In the genomic region with DNA sequence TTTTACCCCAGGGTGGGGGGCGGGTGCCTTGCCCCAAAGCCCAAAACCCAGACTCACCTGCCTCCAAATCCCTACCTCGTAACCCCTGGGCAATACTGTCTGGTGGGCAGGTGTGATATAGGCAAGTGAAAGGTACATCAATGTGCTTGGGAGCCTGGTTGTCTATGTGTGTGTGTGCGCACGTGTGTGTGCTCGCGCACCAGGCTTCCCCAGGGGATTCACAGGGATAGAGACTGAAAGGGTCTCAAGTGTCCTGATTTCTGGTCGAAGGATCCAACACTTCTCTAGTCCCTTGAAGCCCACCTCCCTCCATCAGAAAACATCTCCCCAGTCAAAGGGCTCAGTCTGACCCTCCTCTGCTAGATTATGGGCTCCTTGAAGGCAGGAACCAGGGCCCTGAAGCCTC, we compare ENCODE assay signal across 8 cellular contexts. TPM values are rescaled to one million over a fixed set of nuclear protein-coding genes. Genes with fewer than 3 reads are reported as not detected.
DNase-seq lines count a peak whose midpoint lies in the region; ATAC-seq and TF ChIP-seq lines count a peak whose summit lies in the region.
"Had no signal": no experiment of that assay in that cellular context is flagged by ENCODE, and none has a peak within 500 bp of the region (broad histone marks: within the 10 kb centered on the region; RNA-seq: fewer than 3 reads in every experiment).

No MANE protein-coding gene starts in this region.

- H3K4me3 ChIP-seq in CD8-positive, alpha-beta T cell (ENCODE audit: low read depth, low read length): no peak overlapping the region
- H3K4me3 ChIP-seq in MM.1S (ENCODE audit: low read length) (no peak overlapping the region), osteoblast (ENCODE audit: insufficient read depth, low read length) (no peak overlapping the region)

- no peaks in the 10 kb centered on the region for H4K20me1 ChIP-seq in MM.1S (ENCODE audit: insufficient read depth, low read length)
- no peaks in the 10 kb centered on the region for H4K20me1 ChIP-seq in osteoblast (ENCODE audit: insufficient read depth, low read length)

- H3K79me2 ChIP-seq in MM.1S (ENCODE audit: low read length) (peaks cover 27% of the 10 kb centered on the region), osteoblast (ENCODE audit: insufficient read depth, low read length) (no peaks in the 10 kb centered on the region)

- H3K9me3 ChIP-seq in CD8-positive, alpha-beta T cell (ENCODE audit: low read length): no peaks in the 10 kb centered on the region
- no peaks in the 10 kb centered on the region for H3K9me3 ChIP-seq in MM.1S (replicated peaks; ENCODE audit: insufficient read depth, low read length)
- no peaks in the 10 kb centered on the region for H3K9me3 ChIP-seq in osteoblast (ENCODE audit: low read depth, low read length)

- H2AFZ ChIP-seq in MM.1S (ENCODE audit: low read length): peak overlapping the region; percentile 56; the same call in 1 of the 2 replicates
- H2AFZ ChIP-seq in osteoblast (ENCODE audit: low read length): peak overlapping the region; percentile 31

- DNase-seq in CD8-positive, alpha-beta T cell: no peak
- DNase-seq in MM.1S (no peak), osteoblast (ENCODE audit: insufficient read length, low spot score, missing footprints) (no peak), OCI-M2 (lab: John Stamatoyannopoulos, UW; ENCODE audit: unreplicated experiment) (no peak)
- DNase-seq in central memory CD8-positive, alpha-beta T cell (ENCODE audit: low spot score in 2 of 2): no peak

- H3K36me3 ChIP-seq in CD8-positive, alpha-beta T cell (ENCODE audit: insufficient read depth, low read length): no peaks in the 10 kb centered on the region
- H3K36me3 ChIP-seq in MM.1S (replicated peaks; ENCODE audit: insufficient read depth, low read length) (no peaks in the 10 kb centered on the region), osteoblast (ENCODE audit: insufficient read depth, low read length) (no peaks in the 10 kb centered on the region)

- POLR2A ChIA-PET in CD8-positive, alpha-beta T cell (lab: Charles Lee): interaction anchor here (0.8 to 1.8 kb wide), 9 partner anchors 29 to 296 kb away, joined by 3 to 12 read pairs (median 4); a partner anchor contains a TSS

- CTCF ChIA-PET in CD8-positive, alpha-beta T cell (lab: Charles Lee): interaction anchor here (0.7 to 11.7 kb wide), 8 partner anchors 8 to 317 kb away, joined by 3 to 238 read pairs (median 4); no protein-coding TSS in a partner anchor

- ATAC-seq in CD8-positive, alpha-beta T cell: no peak
- no peak for ATAC-seq in central memory CD8-positive, alpha-beta T cell (replicated peaks; ENCODE audit: extremely low read depth, poor library complexity, severe bottlenecking)
- ATAC-seq in GM18858 (IDR thresholded peaks at IDR 0.05; ENCODE audit: unreplicated experiment): no peak
- ATAC-seq in GM18861 (IDR thresholded peaks at IDR 0.05; ENCODE audit: unreplicated experiment): no peak

- H3K4me2 ChIP-seq in MM.1S (ENCODE audit: low read depth, low read length) (0 out of 2 replicates have a peak overlapping the region, but pooled peaks have one; percentile 3), osteoblast (ENCODE audit: insufficient read depth, low read length) (no peak overlapping the region)

- peaks cover 58% of the 10 kb centered on the region for H3K4me1 Mint-ChIP-seq in CD8-positive, alpha-beta T cell (ENCODE audit: low read depth)
- peaks cover 68% of the 10 kb centered on the region for H3K4me1 Mint-ChIP-seq in central memory CD8-positive, alpha-beta T cell

- H3F3A ChIP-seq in MM.1S (ENCODE audit: insufficient read depth, low read length): peaks cover 4% of the 10 kb centered on the region

- no peaks in the 10 kb centered on the region for H3K9me3 Mint-ChIP-seq in CD8-positive, alpha-beta T cell
- H3K9me3 Mint-ChIP-seq in central memory CD8-positive, alpha-beta T cell: no peaks in the 10 kb centered on the region

- H3K27me3 Mint-ChIP-seq in CD8-positive, alpha-beta T cell (ENCODE audit: low read depth): no peaks in the 10 kb centered on the region
- no peaks in the 10 kb centered on the region for H3K27me3 Mint-ChIP-seq in central memory CD8-positive, alpha-beta T cell

- intact Hi-C loops in CD8-positive, alpha-beta T cell (cut with DNase I, micrococcal nuclease): loop anchor here (1.0 to 5.0 kb wide), 8 partner anchors 43 to 1832 kb away; a partner anchor contains a TSS

- peaks cover 3% of the 10 kb centered on the region for H3K36me3 Mint-ChIP-seq in CD8-positive, alpha-beta T cell
- H3K36me3 Mint-ChIP-seq in central memory CD8-positive, alpha-beta T cell (ENCODE audit: insufficient read depth): peaks cover 20% of the 10 kb centered on the region

- no peaks in the 10 kb centered on the region for H3K27me3 ChIP-seq in CD8-positive, alpha-beta T cell (ENCODE audit: insufficient read depth, low read length)
- no peaks in the 10 kb centered on the region for H3K27me3 ChIP-seq in MM.1S (replicated peaks; ENCODE audit: insufficient read depth, low read length)
- H3K27me3 ChIP-seq in osteoblast (ENCODE audit: insufficient read depth, low read length): peaks cover 6% of the 10 kb centered on the region
- H3K27me3 ChIP-seq: foreskin keratinocyte had no signal

- H3K9ac ChIP-seq in MM.1S (ENCODE audit: low read length): no peak overlapping the region

- no peak overlapping the region for H3K4me3 Mint-ChIP-seq in CD8-positive, alpha-beta T cell
- peak overlapping the region; percentile 88 for H3K4me3 Mint-ChIP-seq in central memory CD8-positive, alpha-beta T cell

- H3K27ac ChIP-seq in CD8-positive, alpha-beta T cell (ENCODE audit: low read depth, low read length): no peak overlapping the region
- H3K27ac ChIP-seq in MM.1S (ENCODE audit: low read length) (no peak overlapping the region), osteoblast (ENCODE audit: low read depth, low read length) (no peak overlapping the region)
- H3K27ac ChIP-seq: foreskin keratinocyte had no signal

- H3K9me2 ChIP-seq in MM.1S (replicated peaks; ENCODE audit: insufficient read depth, low read length): no peaks in the 10 kb centered on the region

- H3K4me1 ChIP-seq in CD8-positive, alpha-beta T cell (ENCODE audit: insufficient read depth, low read length): peaks cover 41% of the 10 kb centered on the region
- peaks cover 31% of the 10 kb centered on the region for H3K4me1 ChIP-seq in MM.1S (ENCODE audit: low read length)
- peaks cover 11% of the 10 kb centered on the region for H3K4me1 ChIP-seq in osteoblast (ENCODE audit: insufficient read depth, low read length)

- no peak for TF ChIP-seq CTCF in CD8-positive, alpha-beta T cell (IDR thresholded peaks at IDR 0.05)
- TF ChIP-seq CTCF in MM.1S (IDR thresholded peaks at IDR 0.05; ENCODE audit: low read length) (no peak), osteoblast (IDR thresholded peaks at IDR 0.05; ENCODE audit: extremely low read depth, low read depth, low read length) (no peak)

- H3K27ac Mint-ChIP-seq in CD8-positive, alpha-beta T cell: peak overlapping the region; percentile 96
- H3K27ac Mint-ChIP-seq in central memory CD8-positive, alpha-beta T cell (ENCODE audit: low read depth): peak overlapping the region; percentile 92

RNA-seq across cellular contexts. Expression of a gene that starts 28.9 kb away (rescaled TPM):
- 100 to 1,000 TPM; 109 to 117 TPM for total RNA-seq in CD8-positive, alpha-beta T cell
- 19.4 and 20.6 TPM in 2 replicates for total RNA-seq in osteoblast
